Comparison of ENCODE assay signal across 9 cellular contexts in the genomic region with DNA sequence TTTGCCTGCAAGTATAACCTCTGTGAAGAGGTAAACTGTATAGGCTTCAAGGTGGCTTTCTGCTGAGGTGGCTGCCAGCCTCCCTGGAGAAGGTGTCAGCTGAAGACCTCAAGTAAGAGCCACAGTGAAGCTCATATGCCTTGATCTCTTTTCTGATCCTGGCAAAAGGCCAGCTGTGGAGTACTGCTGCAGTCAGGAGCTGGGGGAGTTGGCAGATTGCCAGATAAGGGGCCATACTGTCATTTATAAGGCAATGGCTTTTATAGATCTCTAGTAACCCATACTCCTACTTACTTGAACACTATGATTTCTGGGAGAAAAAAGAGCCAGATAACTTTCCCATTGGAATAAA. TPM values are rescaled to one million over a fixed set of nuclear protein-coding genes. Genes with fewer than 3 reads are reported as not detected.
DNase-seq lines count a peak whose midpoint lies in the region; ATAC-seq and TF ChIP-seq lines count a peak whose summit lies in the region.
"Had no signal": no experiment of that assay in that cellular context is flagged by ENCODE, and none has a peak within 500 bp of the region (broad histone marks: within the 10 kb centered on the region; RNA-seq: fewer than 3 reads in every experiment).

No MANE protein-coding gene starts in this region.

- peaks cover 4% of the 10 kb centered on the region; the same call in 1 of the 2 replicates for H3K36me3 ChIP-seq in PC-9 (ENCODE audit: low read depth)
- H3K36me3 ChIP-seq: pancreas had no signal

- H3K4me1 ChIP-seq in PC-9 (replicated peaks; ENCODE audit: insufficient read depth), result no peaks in the 10 kb centered on the region
- H3K4me1 ChIP-seq: pancreas had no signal

- no peaks in the 10 kb centered on the region for H3K9me2 ChIP-seq in PC-9 (ENCODE audit: insufficient read depth)

- DNase-seq in NCI-H1417 (lab: John Stamatoyannopoulos, UW) (peak; percentile 69 to 98 (median 93)), SK-N-DZ (ENCODE audit: low spot score) (peak; percentile 94), amniotic epithelial cell (ENCODE audit: low read depth) (peak; percentile 50), PC-9 (no peak)
- DNase-seq in stimulated activated CD4-positive, alpha-beta T cell treated with anti-CD3 and anti-CD28 coated beads, TNF-alpha, amount 100 ng/mL, for 1 hour (ENCODE audit: low read depth in 3 of 3, low spot score in 1 of 3), result peak in 2 of 3 donors; percentile 13 to 18

- ATAC-seq in GM21723 (IDR thresholded peaks at IDR 0.05; ENCODE audit: unreplicated experiment) (no peak), HG03175 (IDR thresholded peaks at IDR 0.05; ENCODE audit: unreplicated experiment) (no peak), GM21367 (IDR thresholded peaks at IDR 0.05; ENCODE audit: unreplicated experiment) (no peak)
- ATAC-seq: pancreas had no signal

- H4K20me1 ChIP-seq in PC-9 (ENCODE audit: insufficient read depth), result no peaks in the 10 kb centered on the region

- no peaks in the 10 kb centered on the region for H3K9me3 ChIP-seq in PC-9 (ENCODE audit: insufficient read depth, low read depth)
- H3K9me3 ChIP-seq: pancreas had no signal

- H3K4me3 ChIP-seq in PC-9, result no peak overlapping the region
- H3K4me3 ChIP-seq: pancreas had no signal

- no peak overlapping the region for H2AFZ ChIP-seq in PC-9

- no TSS peak for BruUV-seq in PC-9 (replicated peaks; lab: Mats Ljungman, UMichigan)

- CTCF ChIA-PET in PC-9 (lab: Charles Lee), result no interaction called here

- TF ChIP-seq CTCF in PC-9 (conservative IDR thresholded peaks at IDR 0.05), result no peak

- H3K27me3 ChIP-seq in PC-9 (ENCODE audit: insufficient read depth, low read depth), result no peaks in the 10 kb centered on the region
- H3K27me3 ChIP-seq: pancreas had no signal

- POLR2A ChIA-PET in PC-9 (lab: Charles Lee; ENCODE audit: unreplicated experiment), result no interaction called here

- no peaks in the 10 kb centered on the region for H3K79me2 ChIP-seq in PC-9 (ENCODE audit: low read depth)

- H3K4me2 ChIP-seq in PC-9, result no peak overlapping the region

- intact Hi-C loops in PC-9 (cut with micrococcal nuclease; ENCODE audit: unreplicated experiment), result no loop called here

- H3F3A ChIP-seq in PC-9 (ENCODE audit: insufficient read depth, low read depth), result no peaks in the 10 kb centered on the region; the same call in 1 of the 2 replicates

- H3K27ac ChIP-seq in PC-9, result no peak overlapping the region
- H3K27ac ChIP-seq: pancreas had no signal

RNA-seq across cellular contexts. Expression of a gene that starts 8.8 kb away (rescaled TPM):
- polyA plus RNA-seq in SK-N-DZ (2014; cell fraction: cytosol; rRNA removed), result 3.3 and 4.9 TPM in 2 replicates
- 3.5 and 4.1 TPM in 2 replicates for polyA plus RNA-seq in SK-N-DZ (2014; cell fraction: nucleus; rRNA removed)
- total RNA-seq in PC-9 (2021), result 3.0 TPM in 2 replicates

Comparison
In these comparisons a context has a peak if more than half of its experiments do, and no peak if none do; other contexts are left out.
1. DNase-seq: peak in NCI-H1417 (3 of 3), SK-N-DZ (single experiment), amniotic epithelial cell (single experiment) and stimulated activated CD4-positive, alpha-beta T cell treated with anti-CD3 and anti-CD28 coated beads, TNF-alpha, amount 100 ng/mL, for 1 hour (2 of 3); none in PC-9 (0 of 2).